Comparison of ENCODE assay signal across 2 cellular contexts in the genomic region with DNA sequence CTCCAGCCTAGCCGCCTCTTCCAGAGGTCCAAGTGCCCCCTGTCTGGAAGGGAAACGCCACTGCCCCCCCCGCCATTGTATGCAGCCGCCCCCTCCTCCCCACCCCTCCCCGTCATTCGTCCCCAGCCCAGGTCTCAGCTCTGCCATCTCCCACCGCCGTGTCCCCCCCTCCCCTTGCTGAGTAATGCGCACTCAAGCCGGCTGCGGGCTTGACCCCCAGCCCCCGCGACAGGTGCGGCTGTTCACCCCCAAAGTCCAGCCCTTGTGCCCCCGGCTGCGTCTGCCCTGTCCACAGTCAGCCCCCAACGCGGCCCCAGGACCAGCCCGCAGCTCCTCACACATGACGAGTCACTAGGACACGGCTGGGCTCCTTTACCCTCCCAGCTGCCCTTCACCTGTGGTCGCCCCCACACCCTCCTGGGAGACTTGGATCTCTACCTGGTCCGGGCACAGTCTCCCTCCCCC.
TF ChIP-seq lines count a peak whose summit lies in the region.

No MANE protein-coding gene starts in this region.

TF ChIP-seq in endothelial cell of umbilical vein, 7 proteins besides CTCF, POLR2A, EP300 and RAD21:
- no peak for TF ChIP-seq GATA2 (IDR thresholded peaks at IDR 0.05; ENCODE audit: insufficient read depth, insufficient read length, low read depth, low read length)
- TF ChIP-seq, protein P1, sequence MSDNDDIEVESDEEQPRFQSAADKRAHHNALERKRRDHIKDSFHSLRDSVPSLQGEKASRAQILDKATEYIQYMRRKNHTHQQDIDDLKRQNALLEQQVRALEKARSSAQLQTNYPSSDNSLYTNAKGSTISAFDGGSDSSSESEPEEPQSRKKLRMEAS (IDR thresholded peaks at IDR 0.05; ENCODE audit: insufficient read depth, insufficient read length) = no peak
- no peak for TF ChIP-seq POLR2AphosphoS5 (IDR thresholded peaks at IDR 0.05; ENCODE audit: insufficient read depth, low read depth, low read length)
- no peak for TF ChIP-seq MYC (IDR thresholded peaks at IDR 0.05; ENCODE audit: low read depth, low read length)
- no peak for TF ChIP-seq JUN (IDR thresholded peaks at IDR 0.05; ENCODE audit: borderline replicate concordance, insufficient read depth, insufficient read length, low read depth)
- TF ChIP-seq FOS (IDR thresholded peaks at IDR 0.05; ENCODE audit: borderline replicate concordance, insufficient read depth, low read length) = no peak
- no peak for TF ChIP-seq EZH2 (IDR thresholded peaks at IDR 0.05; ENCODE audit: borderline replicate concordance, low read depth, low read length, severe bottlenecking)

TF ChIP-seq in neural cell, 6 proteins besides CTCF, POLR2A, EP300 and RAD21:
- TF ChIP-seq TAF1 (IDR thresholded peaks at IDR 0.05; ENCODE audit: low read depth) (no peak), MXI1 (conservative IDR thresholded peaks at IDR 0.05; ENCODE audit: poor library complexity, severe bottlenecking) (peak; percentile 1)
